ENCODE assay signal across 1 cellular context in the genomic region with DNA sequence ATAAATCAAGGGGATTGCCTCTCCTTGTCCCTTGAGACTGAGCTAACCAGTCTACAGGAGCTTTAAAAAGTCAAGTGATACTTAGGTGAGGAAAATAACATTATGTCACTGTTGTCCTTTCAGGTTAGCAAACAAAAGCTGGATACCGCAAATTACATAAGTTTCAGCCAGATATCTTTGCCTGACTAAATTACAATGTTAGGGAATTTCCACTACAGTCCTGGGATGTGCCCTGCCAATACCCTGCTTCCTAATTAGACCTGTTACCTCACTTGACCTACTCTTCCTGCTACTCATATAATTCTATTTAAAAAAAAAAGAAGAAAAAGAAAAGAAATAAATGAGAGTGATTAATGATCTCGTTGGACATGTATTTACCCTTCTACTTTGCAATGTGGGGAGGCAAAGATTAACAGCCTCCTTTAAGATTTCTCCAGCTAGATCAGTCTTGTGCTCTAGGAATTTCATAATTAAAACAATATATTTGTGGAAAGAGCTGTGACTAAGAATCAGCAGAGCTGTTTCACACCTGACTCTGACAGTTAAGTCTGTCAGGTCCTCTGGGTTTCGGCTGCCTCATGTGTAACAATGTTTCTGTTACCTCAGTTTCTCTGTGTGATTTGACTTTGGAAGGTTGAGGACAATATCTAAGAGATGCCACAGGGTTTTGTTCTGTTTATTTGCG.
TF ChIP-seq lines count a peak whose summit lies in the region.

No MANE protein-coding gene starts in this region.

TF ChIP-seq in GM12878, 131 proteins besides CTCF, POLR2A, EP300 and RAD21 (continued from another document and continues in another):
- TF ChIP-seq CBFB (IDR thresholded peaks at IDR 0.05; ENCODE audit: low read depth) (no peak), CHD4 (IDR thresholded peaks at IDR 0.05) (no peak), KLF5 (IDR thresholded peaks at IDR 0.05; ENCODE audit: partially characterized antibody) (no peak), ZBED1 (IDR thresholded peaks at IDR 0.05; ENCODE audit: borderline replicate concordance) (no peak), ZNF217 (IDR thresholded peaks at IDR 0.05) (no peak), MEF2B (IDR thresholded peaks at IDR 0.05; ENCODE audit: partially characterized antibody, poor library complexity, severe bottlenecking) (peak; percentile 76), IKZF1 (conservative IDR thresholded peaks at IDR 0.05) (peak; percentile 81), RBBP5 (conservative IDR thresholded peaks at IDR 0.05) (no peak), STAT1 (conservative IDR thresholded peaks at IDR 0.05) (no peak), MYC (IDR thresholded peaks at IDR 0.05; ENCODE audit: insufficient read depth, insufficient read length, insufficient replicate concordance, low read length, severe bottlenecking) (no peak), LARP7 (IDR thresholded peaks at IDR 0.05) (no peak), TARDBP (IDR thresholded peaks at IDR 0.05; ENCODE audit: borderline replicate concordance) (no peak), IKZF2 (IDR thresholded peaks at IDR 0.05) (peak; percentile 81 to 86), BCL11A (IDR thresholded peaks at IDR 0.05; ENCODE audit: low read depth, low read length) (no peak), ZNF207 (IDR thresholded peaks at IDR 0.05; ENCODE audit: borderline replicate concordance) (no peak), SUPT20H (IDR thresholded peaks at IDR 0.05; ENCODE audit: borderline replicate concordance, control insufficient read depth, low read depth, low read length) (no peak), TCF3 (IDR thresholded peaks at IDR 0.05; ENCODE audit: borderline replicate concordance, insufficient read depth, low read depth, low read length) (no peak), KAT2A (conservative IDR thresholded peaks at IDR 0.05; ENCODE audit: control insufficient read depth, low read depth, low read length) (no peak), GATAD2B (conservative IDR thresholded peaks at IDR 0.05; ENCODE audit: low read depth) (no peak; the same call in 1 of the 2 replicates), HDAC6 (IDR thresholded peaks at IDR 0.05; ENCODE audit: unreplicated experiment) (no peak), FOXK2 (IDR thresholded peaks at IDR 0.05) (no peak), JUNB (IDR thresholded peaks at IDR 0.05) (peak; percentile 34; the same call in 1 of the 2 replicates), FOXM1 (IDR thresholded peaks at IDR 0.05; ENCODE audit: low read depth, low read length) (peak; percentile 61; the same call in 1 of the 2 replicates), CHD1 (IDR thresholded peaks at IDR 0.05; ENCODE audit: low read depth, low read length) (no peak), CEBPB (IDR thresholded peaks at IDR 0.05; ENCODE audit: borderline replicate concordance in 1 of 2, low read depth in 2 of 2, low read length in 2 of 2) (no peak), CREM (IDR thresholded peaks at IDR 0.05; ENCODE audit: low read depth) (peak; percentile 42; the same call in 1 of the 2 replicates), RELA (IDR thresholded peaks at IDR 0.05; ENCODE audit: borderline replicate concordance, partially characterized antibody) (peak; percentile 21), FOS (IDR thresholded peaks at IDR 0.05; ENCODE audit: borderline replicate concordance, extremely low read depth, insufficient read length) (no peak), ASH2L (IDR thresholded peaks at IDR 0.05; ENCODE audit: borderline replicate concordance, low read depth) (no peak), PAX8 (IDR thresholded peaks at IDR 0.05) (no peak), HDAC2 (IDR thresholded peaks at IDR 0.05) (no peak), SMAD5 (IDR thresholded peaks at IDR 0.05; ENCODE audit: low read depth) (no peak), SP1 (IDR thresholded peaks at IDR 0.05; ENCODE audit: low read depth, low read length) (no peak)
- TF ChIP-seq, protein P1, sequence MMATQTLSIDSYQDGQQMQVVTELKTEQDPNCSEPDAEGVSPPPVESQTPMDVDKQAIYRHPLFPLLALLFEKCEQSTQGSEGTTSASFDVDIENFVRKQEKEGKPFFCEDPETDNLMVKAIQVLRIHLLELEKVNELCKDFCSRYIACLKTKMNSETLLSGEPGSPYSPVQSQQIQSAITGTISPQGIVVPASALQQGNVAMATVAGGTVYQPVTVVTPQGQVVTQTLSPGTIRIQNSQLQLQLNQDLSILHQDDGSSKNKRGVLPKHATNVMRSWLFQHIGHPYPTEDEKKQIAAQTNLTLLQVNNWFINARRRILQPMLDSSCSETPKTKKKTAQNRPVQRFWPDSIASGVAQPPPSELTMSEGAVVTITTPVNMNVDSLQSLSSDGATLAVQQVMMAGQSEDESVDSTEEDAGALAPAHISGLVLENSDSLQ (IDR thresholded peaks at IDR 0.05), result no peak
- TF ChIP-seq, protein P2, sequence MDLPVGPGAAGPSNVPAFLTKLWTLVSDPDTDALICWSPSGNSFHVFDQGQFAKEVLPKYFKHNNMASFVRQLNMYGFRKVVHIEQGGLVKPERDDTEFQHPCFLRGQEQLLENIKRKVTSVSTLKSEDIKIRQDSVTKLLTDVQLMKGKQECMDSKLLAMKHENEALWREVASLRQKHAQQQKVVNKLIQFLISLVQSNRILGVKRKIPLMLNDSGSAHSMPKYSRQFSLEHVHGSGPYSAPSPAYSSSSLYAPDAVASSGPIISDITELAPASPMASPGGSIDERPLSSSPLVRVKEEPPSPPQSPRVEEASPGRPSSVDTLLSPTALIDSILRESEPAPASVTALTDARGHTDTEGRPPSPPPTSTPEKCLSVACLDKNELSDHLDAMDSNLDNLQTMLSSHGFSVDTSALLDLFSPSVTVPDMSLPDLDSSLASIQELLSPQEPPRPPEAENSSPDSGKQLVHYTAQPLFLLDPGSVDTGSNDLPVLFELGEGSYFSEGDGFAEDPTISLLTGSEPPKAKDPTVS (IDR thresholded peaks at IDR 0.05; ENCODE audit: low read depth, low read length), result no peak
- TF ChIP-seq, protein P3, sequence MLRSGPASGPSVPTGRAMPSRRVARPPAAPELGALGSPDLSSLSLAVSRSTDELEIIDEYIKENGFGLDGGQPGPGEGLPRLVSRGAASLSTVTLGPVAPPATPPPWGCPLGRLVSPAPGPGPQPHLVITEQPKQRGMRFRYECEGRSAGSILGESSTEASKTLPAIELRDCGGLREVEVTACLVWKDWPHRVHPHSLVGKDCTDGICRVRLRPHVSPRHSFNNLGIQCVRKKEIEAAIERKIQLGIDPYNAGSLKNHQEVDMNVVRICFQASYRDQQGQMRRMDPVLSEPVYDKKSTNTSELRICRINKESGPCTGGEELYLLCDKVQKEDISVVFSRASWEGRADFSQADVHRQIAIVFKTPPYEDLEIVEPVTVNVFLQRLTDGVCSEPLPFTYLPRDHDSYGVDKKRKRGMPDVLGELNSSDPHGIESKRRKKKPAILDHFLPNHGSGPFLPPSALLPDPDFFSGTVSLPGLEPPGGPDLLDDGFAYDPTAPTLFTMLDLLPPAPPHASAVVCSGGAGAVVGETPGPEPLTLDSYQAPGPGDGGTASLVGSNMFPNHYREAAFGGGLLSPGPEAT (IDR thresholded peaks at IDR 0.05; ENCODE audit: low read depth), result peak; percentile 89
- TF ChIP-seq, protein P4, sequence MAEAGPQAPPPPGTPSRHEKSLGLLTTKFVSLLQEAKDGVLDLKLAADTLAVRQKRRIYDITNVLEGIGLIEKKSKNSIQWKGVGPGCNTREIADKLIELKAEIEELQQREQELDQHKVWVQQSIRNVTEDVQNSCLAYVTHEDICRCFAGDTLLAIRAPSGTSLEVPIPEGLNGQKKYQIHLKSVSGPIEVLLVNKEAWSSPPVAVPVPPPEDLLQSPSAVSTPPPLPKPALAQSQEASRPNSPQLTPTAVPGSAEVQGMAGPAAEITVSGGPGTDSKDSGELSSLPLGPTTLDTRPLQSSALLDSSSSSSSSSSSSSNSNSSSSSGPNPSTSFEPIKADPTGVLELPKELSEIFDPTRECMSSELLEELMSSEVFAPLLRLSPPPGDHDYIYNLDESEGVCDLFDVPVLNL (IDR thresholded peaks at IDR 0.05; ENCODE audit: low read depth, low read length), result no peak
- TF ChIP-seq, protein P5, sequence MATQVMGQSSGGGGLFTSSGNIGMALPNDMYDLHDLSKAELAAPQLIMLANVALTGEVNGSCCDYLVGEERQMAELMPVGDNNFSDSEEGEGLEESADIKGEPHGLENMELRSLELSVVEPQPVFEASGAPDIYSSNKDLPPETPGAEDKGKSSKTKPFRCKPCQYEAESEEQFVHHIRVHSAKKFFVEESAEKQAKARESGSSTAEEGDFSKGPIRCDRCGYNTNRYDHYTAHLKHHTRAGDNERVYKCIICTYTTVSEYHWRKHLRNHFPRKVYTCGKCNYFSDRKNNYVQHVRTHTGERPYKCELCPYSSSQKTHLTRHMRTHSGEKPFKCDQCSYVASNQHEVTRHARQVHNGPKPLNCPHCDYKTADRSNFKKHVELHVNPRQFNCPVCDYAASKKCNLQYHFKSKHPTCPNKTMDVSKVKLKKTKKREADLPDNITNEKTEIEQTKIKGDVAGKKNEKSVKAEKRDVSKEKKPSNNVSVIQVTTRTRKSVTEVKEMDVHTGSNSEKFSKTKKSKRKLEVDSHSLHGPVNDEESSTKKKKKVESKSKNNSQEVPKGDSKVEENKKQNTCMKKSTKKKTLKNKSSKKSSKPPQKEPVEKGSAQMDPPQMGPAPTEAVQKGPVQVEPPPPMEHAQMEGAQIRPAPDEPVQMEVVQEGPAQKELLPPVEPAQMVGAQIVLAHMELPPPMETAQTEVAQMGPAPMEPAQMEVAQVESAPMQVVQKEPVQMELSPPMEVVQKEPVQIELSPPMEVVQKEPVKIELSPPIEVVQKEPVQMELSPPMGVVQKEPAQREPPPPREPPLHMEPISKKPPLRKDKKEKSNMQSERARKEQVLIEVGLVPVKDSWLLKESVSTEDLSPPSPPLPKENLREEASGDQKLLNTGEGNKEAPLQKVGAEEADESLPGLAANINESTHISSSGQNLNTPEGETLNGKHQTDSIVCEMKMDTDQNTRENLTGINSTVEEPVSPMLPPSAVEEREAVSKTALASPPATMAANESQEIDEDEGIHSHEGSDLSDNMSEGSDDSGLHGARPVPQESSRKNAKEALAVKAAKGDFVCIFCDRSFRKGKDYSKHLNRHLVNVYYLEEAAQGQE (IDR thresholded peaks at IDR 0.05; ENCODE audit: low read depth, low read length), result no peak
- TF ChIP-seq, protein P6, sequence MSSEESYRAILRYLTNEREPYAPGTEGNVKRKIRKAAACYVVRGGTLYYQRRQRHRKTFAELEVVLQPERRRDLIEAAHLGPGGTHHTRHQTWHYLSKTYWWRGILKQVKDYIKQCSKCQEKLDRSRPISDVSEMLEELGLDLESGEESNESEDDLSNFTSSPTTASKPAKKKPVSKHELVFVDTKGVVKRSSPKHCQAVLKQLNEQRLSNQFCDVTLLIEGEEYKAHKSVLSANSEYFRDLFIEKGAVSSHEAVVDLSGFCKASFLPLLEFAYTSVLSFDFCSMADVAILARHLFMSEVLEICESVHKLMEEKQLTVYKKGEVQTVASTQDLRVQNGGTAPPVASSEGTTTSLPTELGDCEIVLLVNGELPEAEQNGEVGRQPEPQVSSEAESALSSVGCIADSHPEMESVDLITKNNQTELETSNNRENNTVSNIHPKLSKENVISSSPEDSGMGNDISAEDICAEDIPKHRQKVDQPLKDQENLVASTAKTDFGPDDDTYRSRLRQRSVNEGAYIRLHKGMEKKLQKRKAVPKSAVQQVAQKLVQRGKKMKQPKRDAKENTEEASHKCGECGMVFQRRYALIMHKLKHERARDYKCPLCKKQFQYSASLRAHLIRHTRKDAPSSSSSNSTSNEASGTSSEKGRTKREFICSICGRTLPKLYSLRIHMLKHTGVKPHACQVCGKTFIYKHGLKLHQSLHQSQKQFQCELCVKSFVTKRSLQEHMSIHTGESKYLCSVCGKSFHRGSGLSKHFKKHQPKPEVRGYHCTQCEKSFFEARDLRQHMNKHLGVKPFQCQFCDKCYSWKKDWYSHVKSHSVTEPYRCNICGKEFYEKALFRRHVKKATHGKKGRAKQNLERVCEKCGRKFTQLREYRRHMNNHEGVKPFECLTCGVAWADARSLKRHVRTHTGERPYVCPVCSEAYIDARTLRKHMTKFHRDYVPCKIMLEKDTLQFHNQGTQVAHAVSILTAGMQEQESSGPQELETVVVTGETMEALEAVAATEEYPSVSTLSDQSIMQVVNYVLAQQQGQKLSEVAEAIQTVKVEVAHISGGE (CRISPR knock-in tag; IDR thresholded peaks at IDR 0.05), result no peak
- TF ChIP-seq, protein P7, sequence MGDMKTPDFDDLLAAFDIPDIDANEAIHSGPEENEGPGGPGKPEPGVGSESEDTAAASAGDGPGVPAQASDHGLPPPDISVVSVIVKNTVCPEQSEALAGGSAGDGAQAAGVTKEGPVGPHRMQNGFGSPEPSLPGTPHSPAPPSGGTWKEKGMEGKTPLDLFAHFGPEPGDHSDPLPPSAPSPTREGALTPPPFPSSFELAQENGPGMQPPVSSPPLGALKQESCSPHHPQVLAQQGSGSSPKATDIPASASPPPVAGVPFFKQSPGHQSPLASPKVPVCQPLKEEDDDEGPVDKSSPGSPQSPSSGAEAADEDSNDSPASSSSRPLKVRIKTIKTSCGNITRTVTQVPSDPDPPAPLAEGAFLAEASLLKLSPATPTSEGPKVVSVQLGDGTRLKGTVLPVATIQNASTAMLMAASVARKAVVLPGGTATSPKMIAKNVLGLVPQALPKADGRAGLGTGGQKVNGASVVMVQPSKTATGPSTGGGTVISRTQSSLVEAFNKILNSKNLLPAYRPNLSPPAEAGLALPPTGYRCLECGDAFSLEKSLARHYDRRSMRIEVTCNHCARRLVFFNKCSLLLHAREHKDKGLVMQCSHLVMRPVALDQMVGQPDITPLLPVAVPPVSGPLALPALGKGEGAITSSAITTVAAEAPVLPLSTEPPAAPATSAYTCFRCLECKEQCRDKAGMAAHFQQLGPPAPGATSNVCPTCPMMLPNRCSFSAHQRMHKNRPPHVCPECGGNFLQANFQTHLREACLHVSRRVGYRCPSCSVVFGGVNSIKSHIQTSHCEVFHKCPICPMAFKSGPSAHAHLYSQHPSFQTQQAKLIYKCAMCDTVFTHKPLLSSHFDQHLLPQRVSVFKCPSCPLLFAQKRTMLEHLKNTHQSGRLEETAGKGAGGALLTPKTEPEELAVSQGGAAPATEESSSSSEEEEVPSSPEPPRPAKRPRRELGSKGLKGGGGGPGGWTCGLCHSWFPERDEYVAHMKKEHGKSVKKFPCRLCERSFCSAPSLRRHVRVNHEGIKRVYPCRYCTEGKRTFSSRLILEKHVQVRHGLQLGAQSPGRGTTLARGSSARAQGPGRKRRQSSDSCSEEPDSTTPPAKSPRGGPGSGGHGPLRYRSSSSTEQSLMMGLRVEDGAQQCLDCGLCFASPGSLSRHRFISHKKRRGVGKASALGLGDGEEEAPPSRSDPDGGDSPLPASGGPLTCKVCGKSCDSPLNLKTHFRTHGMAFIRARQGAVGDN (IDR thresholded peaks at IDR 0.05), result no peak
